In genomic region chr14:62234849-62235248, GRCh38 we compare ENCODE assay signal across 27 cellular contexts.
"Had no signal": no experiment of that assay in that cellular context is flagged by ENCODE, and none has a peak within 500 bp of the region (broad histone marks: within the 10 kb centered on the region; RNA-seq: fewer than 3 reads in every experiment).

No MANE protein-coding gene starts in this region.

- H3K4me3 ChIP-seq: adrenal gland, ascending aorta, coronary artery, dorsolateral prefrontal cortex, gastrocnemius medialis, heart right ventricle had no signal

- H3K27ac ChIP-seq: adrenal gland, ascending aorta, brain microvascular endothelial cell, coronary artery, dorsolateral prefrontal cortex, foreskin keratinocyte, gastrocnemius medialis, heart right ventricle had no signal

- H3K27me3 ChIP-seq: adrenal gland, ascending aorta, brain microvascular endothelial cell, gastrocnemius medialis, heart right ventricle had no signal

- H3K4me1 ChIP-seq: adrenal gland, ascending aorta, foreskin keratinocyte, gastrocnemius medialis, heart right ventricle had no signal

- H3K9me3 ChIP-seq: gastrocnemius medialis had no signal

- DNase-seq: activated CD4-positive, alpha-beta memory T cell treated with anti-CD3 and anti-CD28 coated beads for 36 hours; activated CD4-positive, alpha-beta T cell treated with anti-CD3 and anti-CD28 coated beads for 36 hours; activated CD4-positive, alpha-beta T cell treated with anti-CD3 and anti-CD28 coated beads, Interleukin-2, amount 10 ng/mL, durations not matched to agents 24 days and 14 days; activated CD4-positive, CD25-positive, alpha-beta regulatory T cell; activated CD4-positive, CD25-positive, alpha-beta regulatory T cell treated with anti-CD3 and anti-CD28 coated beads, Interleukin-2, amount 50 U/mL, for 72 hours; activated CD8-positive, alpha-beta memory T cell treated with anti-CD3 and anti-CD28 coated beads, Interleukin-2, amount 10 ng/mL, durations not matched to agents 7 days and 5 days; activated CD8-positive, alpha-beta memory T cell treated with anti-CD3 and anti-CD28 coated beads, Interleukin-2, amount 50 U/mL, for 4 hours; activated CD8-positive, alpha-beta T cell treated with anti-CD3 and anti-CD28 coated beads, Interleukin-2, amount 10 ng/mL, durations not matched to agents 7 days and 5 days; activated effector memory CD4-positive, alpha-beta T cell treated with anti-CD3 and anti-CD28 coated beads, Interleukin-2, amount 50 U/mL, for 16 hours; activated naive CD4-positive, alpha-beta T cell treated with anti-CD3 and anti-CD28 coated beads for 36 hours; activated naive CD8-positive, alpha-beta T cell treated with anti-CD3 and anti-CD28 coated beads for 36 hours; activated naive CD8-positive, alpha-beta T cell treated with anti-CD3 and anti-CD28 coated beads, Interleukin-2, amount 50 U/mL, for 24 hours; activated T-cell treated with anti-CD3 and anti-CD28 coated beads, Interleukin-2, amount 50 U/mL, for 1 hour; activated T-cell treated with anti-CD3 and anti-CD28 coated beads, Interleukin-2, amount 50 U/mL, for 48 hours; adrenal gland; brain microvascular endothelial cell; dorsolateral prefrontal cortex; effector memory CD4-positive, alpha-beta T cell; endodermal cell; gastrocnemius medialis; glutamatergic neuron; heart right ventricle; T-helper 2 cell had no signal

- H3K36me3 ChIP-seq: adrenal gland, ascending aorta, brain microvascular endothelial cell, gastrocnemius medialis, heart right ventricle had no signal

- ATAC-seq: activated CD4-positive, alpha-beta T cell treated with anti-CD3 and anti-CD28 coated beads for 36 hours; activated CD8-positive, alpha-beta memory T cell treated with anti-CD3 and anti-CD28 coated beads, Interleukin-2, amount 10 ng/mL, durations not matched to agents 7 days and 5 days; activated CD8-positive, alpha-beta T cell treated with anti-CD3 and anti-CD28 coated beads, Interleukin-2, amount 10 ng/mL, durations not matched to agents 7 days and 5 days; activated naive CD8-positive, alpha-beta T cell treated with anti-CD3 and anti-CD28 coated beads, Interleukin-2, amount 50 U/mL, for 24 hours; esophagus mucosa; foreskin keratinocyte; gastrocnemius medialis; heart right ventricle had no signal
